ENCODE assay signal across 10 cellular contexts in the genomic region with DNA sequence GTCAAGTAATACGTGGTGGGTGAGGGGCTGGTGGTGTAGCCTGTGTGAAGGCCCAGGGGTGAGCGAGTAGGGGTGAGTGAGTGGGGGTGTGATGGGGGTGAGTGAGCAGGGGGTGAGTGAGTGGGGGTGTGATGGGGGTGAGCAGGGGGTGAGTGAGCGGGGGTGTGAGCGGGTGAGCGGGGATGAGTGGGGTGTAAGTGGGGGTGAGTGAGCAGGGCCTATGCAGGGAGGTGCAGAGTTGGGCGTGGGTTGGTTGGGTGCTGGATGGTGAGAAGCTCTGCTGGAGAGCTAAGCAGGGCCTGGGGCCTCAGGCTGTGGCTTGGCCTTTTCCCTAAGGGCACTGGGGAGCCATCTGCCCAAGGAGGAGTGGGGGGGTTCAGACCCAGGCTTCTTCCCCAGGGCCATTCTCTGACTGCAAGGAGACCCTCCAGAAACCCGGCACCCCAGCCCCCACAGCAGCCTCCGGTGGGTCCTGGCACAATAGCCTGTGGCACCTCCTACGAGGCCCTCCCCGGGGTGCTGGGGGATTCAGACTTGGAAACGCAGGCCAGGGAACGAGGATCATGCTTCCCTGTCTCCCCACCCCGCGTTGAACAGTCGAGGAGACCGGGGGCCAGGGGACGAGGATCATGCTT. TPM values are rescaled to one million over a fixed set of nuclear protein-coding genes. Genes with fewer than 3 reads are reported as not detected.
DNase-seq lines count a peak whose midpoint lies in the region; ATAC-seq, FAIRE-seq and TF ChIP-seq lines count a peak whose summit lies in the region.
"Had no signal": no experiment of that assay in that cellular context is flagged by ENCODE, and none has a peak within 500 bp of the region (broad histone marks: within the 10 kb centered on the region; RNA-seq: fewer than 3 reads in every experiment).

No MANE protein-coding gene starts in this region.

- H3K9me3 Mint-ChIP-seq in activated CD4-positive, alpha-beta T cell treated with anti-CD3 and anti-CD28 coated beads, Interleukin-2, amount 10 ng/mL, durations not matched to agents 24 days and 14 days = no peaks in the 10 kb centered on the region

- H3K4me1 ChIP-seq in right cardiac atrium (ENCODE audit: control insufficient read depth, insufficient read depth, low read length) (no peaks in the 10 kb centered on the region), right atrium auricular region (peaks cover 0 to 17% of the 10 kb centered on the region in 2 donors), kidney (ENCODE audit: control insufficient read depth in 1 of 2, insufficient read depth in 1 of 2, low read depth in 1 of 2, low read length in 2 of 2) (peaks cover 0 to 13% of the 10 kb centered on the region in 2 donors), subcutaneous abdominal adipose tissue (ENCODE audit: control insufficient read depth in 5 of 5, insufficient read depth in 5 of 5, low read length in 5 of 5) (peaks cover 3 to 42% (median 20%) of the 10 kb centered on the region in 5 donors), HAP-1 (no peaks in the 10 kb centered on the region; the same call in 1 of the 2 replicates)

- no peak for TF ChIP-seq CTCF in right atrium auricular region (IDR thresholded peaks at IDR 0.05)
- no peak for TF ChIP-seq CTCF in kidney (IDR thresholded peaks at IDR 0.05; ENCODE audit: borderline replicate concordance, extremely low read depth, insufficient read depth)

- in situ Hi-C loops in HAP-1 (cut with MboI; ENCODE audit: low sequenced_read_pairs) = loop anchor here (25.0 kb wide), 1 partner anchor 358 kb away; the partner anchor contains the start of genes CPZ and GPR78

- H3K27me3 Mint-ChIP-seq in activated CD4-positive, alpha-beta T cell treated with anti-CD3 and anti-CD28 coated beads, Interleukin-2, amount 10 ng/mL, durations not matched to agents 24 days and 14 days = no peaks in the 10 kb centered on the region

- H3K4me1 Mint-ChIP-seq in activated CD4-positive, alpha-beta T cell treated with anti-CD3 and anti-CD28 coated beads, Interleukin-2, amount 10 ng/mL, durations not matched to agents 24 days and 14 days = peaks cover 12% of the 10 kb centered on the region

- H3K36me3 Mint-ChIP-seq in activated CD4-positive, alpha-beta T cell treated with anti-CD3 and anti-CD28 coated beads, Interleukin-2, amount 10 ng/mL, durations not matched to agents 24 days and 14 days (ENCODE audit: low read depth) = peaks cover 13% of the 10 kb centered on the region

- no peak overlapping the region for H3K27ac ChIP-seq in right cardiac atrium (ENCODE audit: low read length)
- no peak overlapping the region for H3K27ac ChIP-seq in right atrium auricular region
- peak overlapping the region in 1 of 2 donors; percentile 49 for H3K27ac ChIP-seq in kidney (ENCODE audit: low read depth in 2 of 2, low read length in 2 of 2)
- peak overlapping the region; percentile 69 for H3K27ac ChIP-seq in subcutaneous abdominal adipose tissue (ENCODE audit: low read depth, low read length)
- H3K27ac ChIP-seq: vagina had no signal

- no peak overlapping the region for H3K4me3 ChIP-seq in right cardiac atrium (ENCODE audit: low read length)
- no peak overlapping the region for H3K4me3 ChIP-seq in right atrium auricular region
- no peak overlapping the region for H3K4me3 ChIP-seq in kidney (ENCODE audit: low read length in 2 of 2)
- H3K4me3 ChIP-seq in subcutaneous abdominal adipose tissue (ENCODE audit: low read depth in 1 of 5, low read length in 5 of 5) = no peak overlapping the region
- no peak overlapping the region for H3K4me3 ChIP-seq in HAP-1
- H3K4me3 ChIP-seq: vagina had no signal

- no peak overlapping the region for H3K4me3 Mint-ChIP-seq in activated CD4-positive, alpha-beta T cell treated with anti-CD3 and anti-CD28 coated beads, Interleukin-2, amount 10 ng/mL, durations not matched to agents 24 days and 14 days

- DNase-seq in right cardiac atrium (peak in 2 of 3 donors; percentile 41 to 53), right atrium auricular region (ENCODE audit: low spot score) (no peak), kidney (peak; percentile 76), HAP-1 (ENCODE audit: low spot score in 2 of 2) (no peak), DMS53 (lab: John Stamatoyannopoulos, UW) (no peak)
- DNase-seq in activated CD4-positive, alpha-beta T cell treated with anti-CD3 and anti-CD28 coated beads, Interleukin-2, amount 10 ng/mL, durations not matched to agents 24 days and 14 days = no peak

- H3K27me3 ChIP-seq in right cardiac atrium (ENCODE audit: control insufficient read depth, insufficient read depth) = no peaks in the 10 kb centered on the region
- H3K27me3 ChIP-seq in right atrium auricular region = no peaks in the 10 kb centered on the region
- H3K27me3 ChIP-seq in subcutaneous abdominal adipose tissue (ENCODE audit: control insufficient read depth in 5 of 5, insufficient read depth in 4 of 5, low read length in 5 of 5) = no peaks in the 10 kb centered on the region
- H3K27me3 ChIP-seq in HAP-1 (ENCODE audit: low read depth) = no peaks in the 10 kb centered on the region
- H3K27me3 ChIP-seq: vagina had no signal

- WGBS in right cardiac atrium = 90% methylated on average over 17 of the region's 17 CpGs

- H3K9me3 ChIP-seq in right cardiac atrium (ENCODE audit: control insufficient read depth, low read length) (no peaks in the 10 kb centered on the region), right atrium auricular region (no peaks in the 10 kb centered on the region), kidney (ENCODE audit: control insufficient read depth in 1 of 2, low read length in 2 of 2) (no peaks in the 10 kb centered on the region), subcutaneous abdominal adipose tissue (ENCODE audit: control insufficient read depth in 5 of 5, low read length in 5 of 5) (no peaks in the 10 kb centered on the region), HAP-1 (no peaks in the 10 kb centered on the region)
- H3K9me3 ChIP-seq: vagina had no signal

- intact Hi-C loops in right cardiac atrium (cut with DNase I) = no loop called here
- intact Hi-C loops in activated CD4-positive, alpha-beta T cell treated with anti-CD3 and anti-CD28 coated beads, Interleukin-2, amount 10 ng/mL, durations not matched to agents 24 days and 14 days (cut with micrococcal nuclease) = no loop called here
- intact Hi-C loops in kidney (cut with DNase I) = no loop called here

- ATAC-seq in right cardiac atrium (no peak), GM18870 (IDR thresholded peaks at IDR 0.05; ENCODE audit: unreplicated experiment) (no peak)

- H3K27ac Mint-ChIP-seq in activated CD4-positive, alpha-beta T cell treated with anti-CD3 and anti-CD28 coated beads, Interleukin-2, amount 10 ng/mL, durations not matched to agents 24 days and 14 days = peak overlapping the region; percentile 73

- H3K9ac ChIP-seq in kidney (ENCODE audit: low read length in 2 of 2) (no peak overlapping the region), subcutaneous abdominal adipose tissue (ENCODE audit: low read length in 5 of 5) (no peak overlapping the region)

- H3K36me3 ChIP-seq in right atrium auricular region (peaks cover 8% of the 10 kb centered on the region), kidney (ENCODE audit: control insufficient read depth in 1 of 2, insufficient read depth in 2 of 2, low read length in 2 of 2) (peaks cover 34 to 40% of the 10 kb centered on the region in 2 donors), subcutaneous abdominal adipose tissue (ENCODE audit: control insufficient read depth in 5 of 5, insufficient read depth in 5 of 5, low read length in 5 of 5) (peaks cover 0 to 62% (median 30%) of the 10 kb centered on the region in 5 donors), HAP-1 (replicated peaks) (no peaks in the 10 kb centered on the region)

- FAIRE-seq in kidney (lab: Jason Lieb, UNC) = no peak

RNA-seq across cellular contexts. Expression of gene SH3TC1, which starts 30.4 kb away (rescaled TPM):
- total RNA-seq in right cardiac atrium = 10 to 100 TPM in 3 of 4 donors, 1 to 10 TPM in 1; 6.6 to 17.1 (median 11.1) TPM
- 5.4 TPM for polyA plus RNA-seq in right cardiac atrium
- total RNA-seq in right atrium auricular region = 10 to 100 TPM in 1 of 2 donors, 1 to 10 TPM in 1; 8.9 to 13.9 TPM
- total RNA-seq in activated CD4-positive, alpha-beta T cell treated with anti-CD3 and anti-CD28 coated beads, Interleukin-2, amount 10 ng/mL, durations not matched to agents 24 days and 14 days = 16.0 and 20.9 TPM in 2 replicates
- 127 TPM for total RNA-seq in kidney
- polyA plus RNA-seq in kidney (ENCODE audit: insufficient read depth, low read depth, low replicate concordance) = 43.1 TPM

RNA-seq across cellular contexts. Expression of gene HTRA3, which starts 40.1 kb away (rescaled TPM):
- total RNA-seq in right cardiac atrium (100 to 1,000 TPM in 2 of 4 donors, 10 to 100 TPM in 2; 52.8 to 133 (median 96.0) TPM), right atrium auricular region (100 to 1,000 TPM in 1 of 2 donors, 10 to 100 TPM in 1; 33.8 to 124 TPM), kidney (1.7 TPM)
- polyA plus RNA-seq in right cardiac atrium (80.6 TPM), kidney (ENCODE audit: insufficient read depth, low read depth, low replicate concordance) (6.5 TPM)
- 0.12 TPM in 1 of 2 replicates, not detected in the other for total RNA-seq in activated CD4-positive, alpha-beta T cell treated with anti-CD3 and anti-CD28 coated beads, Interleukin-2, amount 10 ng/mL, durations not matched to agents 24 days and 14 days
- total RNA-seq: T-helper 1 cell treated with Interleukin-12 subunit alpha and Interleukin-12 subunit beta and Interleukin-4 antibody, amounts not matched to agents 30 ng/mL and 1 ng/mL, for 36 hours had no signal

Comparison
In these comparisons a context has a peak if more than half of its experiments do, and no peak if none do; other contexts are left out.
1. DNase-seq: peak in right cardiac atrium (2 of 3) and kidney (single experiment); none in right atrium auricular region (single experiment), activated CD4-positive, alpha-beta T cell treated with anti-CD3 and anti-CD28 coated beads, Interleukin-2, amount 10 ng/mL, durations not matched to agents 24 days and 14 days (single experiment), HAP-1 (0 of 2) and DMS53 (single experiment).
2. RNA of gene HTRA3, which starts 40.1 kb away (total RNA-seq): 33.8 to 124 TPM in right atrium auricular region and 52.8 to 133 TPM in right cardiac atrium; 1.7 TPM in kidney (single experiment) and 0.12 TPM in activated CD4-positive, alpha-beta T cell treated with anti-CD3 and anti-CD28 coated beads, Interleukin-2, amount 10 ng/mL, durations not matched to agents 24 days and 14 days; every median in the first group is over 10 times any median in the second.